In genomic region chr1:39391741-39392679, GRCh38 we compare ENCODE assay signal across 8 cellular contexts.
DNase-seq lines count a peak whose midpoint lies in the region; ATAC-seq and TF ChIP-seq lines count a peak whose summit lies in the region.

No MANE protein-coding gene starts in this region.

- no peak overlapping the region for H3K9ac ChIP-seq in fibroblast of lung (ENCODE audit: insufficient read depth, low read length)

- TF ChIP-seq CTCF in RWPE1 (conservative IDR thresholded peaks at IDR 0.05; ENCODE audit: low read depth) (no peak), fibroblast of lung (conservative IDR thresholded peaks at IDR 0.05 in 1 of 2, IDR thresholded peaks at IDR 0.05 in 1 of 2; ENCODE audit: low read depth in 1 of 2, low read length in 2 of 2) (no peak)

- DNase-seq in H4 (ENCODE audit: low spot score) (peak; percentile 65), RWPE1 (ENCODE audit: low spot score) (peak; percentile 80), fibroblast of lung (ENCODE audit: low read depth in 2 of 2) (peak; percentile 81 to 94), SKM-1 (lab: John Stamatoyannopoulos, UW; ENCODE audit: unreplicated experiment) (no peak), NCI-H187 (lab: John Stamatoyannopoulos, UW) (no peak), SJCRH30 (no peak), COR-L47 (lab: John Stamatoyannopoulos, UW) (no peak)
- DNase-seq in natural killer cell treated with Interleukin-12 subunit alpha and Interleukin-12 subunit beta and Interleukin-15 and Interleukin-18, amount 100 ng/mL, for 72 hours (ENCODE audit: low spot score) = no peak

- peak in 1 of 2 donors; percentile 71 for ATAC-seq in natural killer cell treated with Interleukin-12 subunit alpha and Interleukin-12 subunit beta and Interleukin-15 and Interleukin-18, amount 100 ng/mL, for 72 hours

- H3K9me3 ChIP-seq in fibroblast of lung (ENCODE audit: control insufficient read depth, insufficient read depth, low read depth, low read length) (no peaks in the 10 kb centered on the region), SJCRH30 (replicated peaks) (no peaks in the 10 kb centered on the region)

- no peaks in the 10 kb centered on the region for H3K9me3 Mint-ChIP-seq in natural killer cell treated with Interleukin-12 subunit alpha and Interleukin-12 subunit beta and Interleukin-15 and Interleukin-18, amount 100 ng/mL, for 72 hours

- CTCF ChIA-PET in RWPE1 (lab: Yijun Ruan, JAX) = no interaction called here

- H3K27ac Mint-ChIP-seq in natural killer cell treated with Interleukin-12 subunit alpha and Interleukin-12 subunit beta and Interleukin-15 and Interleukin-18, amount 100 ng/mL, for 72 hours = peak overlapping the region; percentile 68

- H3K4me3 Mint-ChIP-seq in natural killer cell treated with Interleukin-12 subunit alpha and Interleukin-12 subunit beta and Interleukin-15 and Interleukin-18, amount 100 ng/mL, for 72 hours = peak overlapping the region; percentile 41

- H3K27me3 Mint-ChIP-seq in natural killer cell treated with Interleukin-12 subunit alpha and Interleukin-12 subunit beta and Interleukin-15 and Interleukin-18, amount 100 ng/mL, for 72 hours = no peaks in the 10 kb centered on the region

- H3K36me3 Mint-ChIP-seq in natural killer cell treated with Interleukin-12 subunit alpha and Interleukin-12 subunit beta and Interleukin-15 and Interleukin-18, amount 100 ng/mL, for 72 hours = peaks cover 28% of the 10 kb centered on the region

- peaks cover 72% of the 10 kb centered on the region for H3K79me2 ChIP-seq in fibroblast of lung (ENCODE audit: control insufficient read depth, insufficient read depth, low read length)

- H3K4me1 Mint-ChIP-seq in natural killer cell treated with Interleukin-12 subunit alpha and Interleukin-12 subunit beta and Interleukin-15 and Interleukin-18, amount 100 ng/mL, for 72 hours (ENCODE audit: low read depth in 2 of 2) = peaks cover 50 to 63% of the 10 kb centered on the region in 2 donors

- POLR2A ChIA-PET in RWPE1 (lab: Yijun Ruan, JAX; ENCODE audit: low non-redundant PET) = no interaction called here

- H3K36me3 ChIP-seq in fibroblast of lung (ENCODE audit: control insufficient read depth, insufficient read depth, low read length) = peaks cover 3% of the 10 kb centered on the region
- H3K36me3 ChIP-seq in SJCRH30 = peaks cover 32% of the 10 kb centered on the region

- H3K27ac ChIP-seq in RWPE1 (peak overlapping the region; percentile 35; the same call in 1 of the 2 replicates), fibroblast of lung (ENCODE audit: insufficient read depth, low read length) (peak overlapping the region; percentile 77), SJCRH30 (no peak overlapping the region)

- H3K4me3 ChIP-seq in fibroblast of lung (replicated peaks in 1 of 4; ENCODE audit: control extremely low read depth in 1 of 4, insufficient read depth in 1 of 4, low read depth in 3 of 4, low read length in 4 of 4) (peak overlapping the region in 2 of 4 experiments; percentile 4 to 18), SJCRH30 (no peak overlapping the region)

- H3K4me1 ChIP-seq in fibroblast of lung (ENCODE audit: control insufficient read depth, extremely low read depth, insufficient read depth, low read length) (peaks cover 49% of the 10 kb centered on the region), SJCRH30 (peaks cover 32% of the 10 kb centered on the region)

- H3K27me3 ChIP-seq in fibroblast of lung (ENCODE audit: control insufficient read depth, insufficient read depth, low read length) (no peaks in the 10 kb centered on the region), SJCRH30 (no peaks in the 10 kb centered on the region)

- H4K20me1 ChIP-seq in fibroblast of lung (ENCODE audit: control insufficient read depth, extremely low read depth, insufficient read depth, low read length) = no peaks in the 10 kb centered on the region

- peak overlapping the region; percentile 68 for H3K4me2 ChIP-seq in fibroblast of lung (ENCODE audit: extremely low read depth, insufficient read depth, low read length)

- no peak overlapping the region for H2AFZ ChIP-seq in fibroblast of lung (ENCODE audit: low read length)

Comparison
In these comparisons a context has a peak if more than half of its experiments do, and no peak if none do; other contexts are left out.
1. DNase-seq: peak in H4 (single experiment), RWPE1 (single experiment) and fibroblast of lung (2 of 2); none in natural killer cell treated with Interleukin-12 subunit alpha and Interleukin-12 subunit beta and Interleukin-15 and Interleukin-18, amount 100 ng/mL, for 72 hours (single experiment), SKM-1 (single experiment), NCI-H187 (0 of 2), SJCRH30 (0 of 2) and COR-L47 (single experiment).